Comparison of ENCODE assay signal across 6 cellular contexts in the genomic region with DNA sequence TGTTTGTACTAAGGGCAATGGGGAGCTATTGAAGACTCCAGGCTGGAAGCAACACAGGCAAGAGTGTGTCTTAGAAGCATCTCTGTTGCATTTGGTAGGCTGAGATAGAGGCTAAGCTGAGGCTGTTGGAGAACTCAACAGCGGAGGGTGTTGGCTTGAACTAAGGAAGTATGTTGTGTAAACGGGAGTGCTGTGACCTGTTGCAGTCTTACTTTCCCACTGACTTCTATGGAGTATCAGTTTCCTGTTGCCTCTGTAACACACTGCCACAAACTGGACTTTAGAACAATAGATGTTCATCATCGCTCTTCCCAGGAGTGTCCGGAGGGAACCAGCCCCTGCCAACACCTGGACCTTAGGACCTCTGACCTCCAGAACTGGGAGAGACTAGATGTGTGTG.
DNase-seq lines count a peak whose midpoint lies in the region; ATAC-seq and TF ChIP-seq lines count a peak whose summit lies in the region.
"Not testable (repeated sequence)": the region's sequence is repeated elsewhere in the genome, so short reads cannot be mapped to it uniquely, and the experiment has no call there.

No MANE protein-coding gene starts in this region.

- intact Hi-C loops in left colon (cut with DNase I, micrococcal nuclease); lower leg skin (cut with DNase I; ENCODE audit: low total_unique reads); mucosa of descending colon (cut with DNase I, micrococcal nuclease): not testable (repeated sequence)

- not testable (repeated sequence) for TF ChIP-seq POLR2A in lower leg skin (IDR thresholded peaks at IDR 0.05)

- not testable (repeated sequence) for H3K9me3 ChIP-seq in HEK293 (ENCODE audit: control insufficient read depth, insufficient read depth, low read depth, low read length); mucosa of descending colon

- POLR2A ChIA-PET in HEK293 (lab: Yijun Ruan, JAX): not testable (repeated sequence)

- not testable (repeated sequence) for H3K27ac ChIP-seq in HEK293 (ENCODE audit: extremely low read depth, low read depth, low read length)

- TF ChIP-seq CTCF in HEK293 (tag by site-specific recombination; IDR thresholded peaks at IDR 0.05); choroid plexus epithelial cell (conservative IDR thresholded peaks at IDR 0.05; ENCODE audit: low read depth, low read length); fibroblast of pulmonary artery (IDR thresholded peaks at IDR 0.05; ENCODE audit: low read length, missing control alignments); lower leg skin (IDR thresholded peaks at IDR 0.05); mucosa of descending colon (IDR thresholded peaks at IDR 0.05): not testable (repeated sequence)

- 83 to 93% methylated on average over 2 to 4 of the region's 4 CpGs for WGBS in lower leg skin, 2 donors

- DNase-seq in choroid plexus epithelial cell (ENCODE audit: low read depth) (peak; percentile 24), fibroblast of pulmonary artery (ENCODE audit: low read depth) (peak; percentile 48), lower leg skin (ENCODE audit: low spot score in 2 of 2) (peak; percentile 8 to 39)
- DNase-seq in left colon, mucosa of descending colon: not testable (repeated sequence)

- not testable (repeated sequence) for H3K4me3 ChIP-seq in HEK293 (ENCODE audit: low read depth, low read length); choroid plexus epithelial cell (ENCODE audit: low read depth, low read length); fibroblast of pulmonary artery (replicated peaks; ENCODE audit: low read depth, low read length); lower leg skin (ENCODE audit: low read depth, poor library complexity, severe bottlenecking); mucosa of descending colon

- CTCF ChIA-PET in HEK293 (lab: Yijun Ruan, JAX): not testable (repeated sequence)

- not testable (repeated sequence) for H3K4me1 ChIP-seq in HEK293 (ENCODE audit: control insufficient read depth, insufficient read depth, low read length); mucosa of descending colon (ENCODE audit: low read depth)

- not testable (repeated sequence) for H3K36me3 ChIP-seq in HEK293 (ENCODE audit: control insufficient read depth in 2 of 2, insufficient read depth in 1 of 2, low read length in 2 of 2); mucosa of descending colon (ENCODE audit: low read depth)

- ATAC-seq in left colon (peak; percentile 6), mucosa of descending colon (peak; percentile 4)

TF ChIP-seq in HEK293, 187 proteins besides CTCF, POLR2A, EP300 and RAD21:
- peak; percentile 18; the same call in 1 of the 2 replicates for TF ChIP-seq SCRT2 (tag by site-specific recombination; IDR thresholded peaks at IDR 0.05)
